ENCODE assay signal across 21 cellular contexts in genomic region chr11:75503531-75504099, GRCh38. TPM values are rescaled to one million over a fixed set of nuclear protein-coding genes. Genes with fewer than 3 reads are reported as not detected.
DNase-seq lines count a peak whose midpoint lies in the region; ATAC-seq and TF ChIP-seq lines count a peak whose summit lies in the region.
"Had no signal": no experiment of that assay in that cellular context is flagged by ENCODE, and none has a peak within 500 bp of the region (broad histone marks: within the 10 kb centered on the region; RNA-seq: fewer than 3 reads in every experiment).

No MANE protein-coding gene starts in this region.

- intact Hi-C loops in naive thymus-derived CD4-positive, alpha-beta T cell (cut with micrococcal nuclease): no loop called here

- no peak overlapping the region for H3K27ac ChIP-seq in Peyer's patch
- H3K27ac ChIP-seq in naive thymus-derived CD4-positive, alpha-beta T cell (ENCODE audit: low read depth, low read length): no peak overlapping the region
- H3K27ac ChIP-seq: ascending aorta had no signal

- peak; percentile 50 for ATAC-seq in GM19467 (IDR thresholded peaks at IDR 0.05; ENCODE audit: unreplicated experiment)
- peak; percentile 41 for ATAC-seq in HG03108 (IDR thresholded peaks at IDR 0.05; ENCODE audit: unreplicated experiment)
- ATAC-seq in naive thymus-derived CD4-positive, alpha-beta T cell: no peak
- ATAC-seq in omental fat pad (ENCODE audit: low FRiP score): no peak
- no peak for ATAC-seq in GM18870 (IDR thresholded peaks at IDR 0.05; ENCODE audit: unreplicated experiment)
- ATAC-seq: activated T-cell treated with anti-CD3 and anti-CD28 coated beads, Interleukin-2, amount 50 U/mL, for 72 hours had no signal

- no peaks in the 10 kb centered on the region for H3K27me3 ChIP-seq in Peyer's patch
- no peaks in the 10 kb centered on the region for H3K27me3 ChIP-seq in naive thymus-derived CD4-positive, alpha-beta T cell (ENCODE audit: control insufficient read depth in 2 of 2, insufficient read depth in 2 of 2, low read length in 2 of 2)
- H3K27me3 ChIP-seq: ascending aorta, BE2C had no signal

- peaks cover 0 to 3% (median 0%) of the 10 kb centered on the region in 5 donors for H3K36me3 Mint-ChIP-seq in naive thymus-derived CD4-positive, alpha-beta T cell

- TF ChIP-seq CTCF in Peyer's patch (IDR thresholded peaks at IDR 0.05) (no peak), omental fat pad (IDR thresholded peaks at IDR 0.05) (no peak)

- no peak for TF ChIP-seq POLR2A in Peyer's patch (IDR thresholded peaks at IDR 0.05)

- POLR2A ChIA-PET in naive thymus-derived CD4-positive, alpha-beta T cell (lab: Charles Lee): no interaction called here

- H3K27ac Mint-ChIP-seq in naive thymus-derived CD4-positive, alpha-beta T cell: no peak overlapping the region
- H3K27ac Mint-ChIP-seq: activated T-cell treated with anti-CD3 and anti-CD28 coated beads, Interleukin-2, amount 50 U/mL, for 72 hours had no signal

- peaks cover 0 to 3% (median 1%) of the 10 kb centered on the region in 4 donors for H3K4me1 ChIP-seq in Peyer's patch
- H3K4me1 ChIP-seq in naive thymus-derived CD4-positive, alpha-beta T cell (ENCODE audit: control insufficient read depth in 2 of 2, insufficient read depth in 2 of 2, low read length in 2 of 2): peaks cover 11 to 12% of the 10 kb centered on the region in 2 donors

- no peak overlapping the region for H3K4me3 ChIP-seq in Peyer's patch
- no peak overlapping the region for H3K4me3 ChIP-seq in naive thymus-derived CD4-positive, alpha-beta T cell (ENCODE audit: low read length)
- H3K4me3 ChIP-seq: ascending aorta had no signal

- H3K27me3 Mint-ChIP-seq in naive thymus-derived CD4-positive, alpha-beta T cell: no peaks in the 10 kb centered on the region
- H3K27me3 Mint-ChIP-seq: central memory CD8-positive, alpha-beta T cell had no signal

- no peaks in the 10 kb centered on the region for H3K9me3 Mint-ChIP-seq in naive thymus-derived CD4-positive, alpha-beta T cell
- H3K9me3 Mint-ChIP-seq: activated T-cell treated with anti-CD3 and anti-CD28 coated beads, Interleukin-2, amount 50 U/mL, for 72 hours; central memory CD8-positive, alpha-beta T cell had no signal

- H3K4me1 Mint-ChIP-seq in naive thymus-derived CD4-positive, alpha-beta T cell: peaks cover 10 to 30% (median 14%) of the 10 kb centered on the region in 7 donors

- H3K9me3 ChIP-seq in Peyer's patch: no peaks in the 10 kb centered on the region
- H3K9me3 ChIP-seq in naive thymus-derived CD4-positive, alpha-beta T cell (ENCODE audit: control insufficient read depth in 2 of 3, low read length in 3 of 3): no peaks in the 10 kb centered on the region
- H3K9me3 ChIP-seq: ascending aorta, BE2C had no signal

- DNase-seq in D341Med (ENCODE audit: low spot score) (peak; percentile 64), Peyer's patch (peak in 2 of 3 donors; percentile 57 to 71), omental fat pad (ENCODE audit: low spot score) (no peak), NCI-H510A (lab: John Stamatoyannopoulos, UW) (no peak)
- DNase-seq in naive thymus-derived CD4-positive, alpha-beta T cell: no peak
- DNase-seq: activated CD4-positive, alpha-beta T cell treated with anti-CD3 and anti-CD28 coated beads for 4 hours; activated naive CD4-positive, alpha-beta T cell treated with anti-CD3 and anti-CD28 coated beads, Interleukin-2, amount 50 U/mL, for 16 hours; activated T-cell treated with anti-CD3 and anti-CD28 coated beads, Interleukin-2, amount 50 U/mL, for 72 hours; BE2C; COR-L47; hippocampal formation; NCI-H1105; NCI-H69; SHP77; stimulated activated CD4-positive, alpha-beta T cell treated with anti-CD3 and anti-CD28 coated beads, Interleukin-12 subunit alpha, Interleukin-12 subunit beta, amount 100 ng/mL, for 4 hours; stimulated activated CD8-positive, alpha-beta memory T cell treated with anti-CD3 and anti-CD28 coated beads, Interleukin-4, amount 100 ng/mL, for 48 hours had no signal

- H3K36me3 ChIP-seq in Peyer's patch: no peaks in the 10 kb centered on the region
- no peaks in the 10 kb centered on the region for H3K36me3 ChIP-seq in naive thymus-derived CD4-positive, alpha-beta T cell (ENCODE audit: control insufficient read depth in 2 of 3, insufficient read depth in 3 of 3, low read length in 3 of 3)
- H3K36me3 ChIP-seq: ascending aorta, BE2C had no signal

- CTCF ChIA-PET in naive thymus-derived CD4-positive, alpha-beta T cell (lab: Charles Lee): no interaction called here

- no peak overlapping the region for H3K4me3 Mint-ChIP-seq in naive thymus-derived CD4-positive, alpha-beta T cell
- H3K4me3 Mint-ChIP-seq: activated T-cell treated with anti-CD3 and anti-CD28 coated beads, Interleukin-2, amount 50 U/mL, for 72 hours; central memory CD8-positive, alpha-beta T cell had no signal

RNA-seq across cellular contexts. Expression of gene GDPD5, which starts 22.1 kb away (rescaled TPM):
- total RNA-seq in Peyer's patch: 10 to 100 TPM in 3 of 4 donors, 1 to 10 TPM in 1; 2.5 to 48.9 (median 22.2) TPM
- 10 to 100 TPM; 18.0 to 50.3 (median 24.7) TPM for total RNA-seq in naive thymus-derived CD4-positive, alpha-beta T cell
- 1 to 10 TPM; 3.9 to 7.1 TPM for polyA plus RNA-seq in naive thymus-derived CD4-positive, alpha-beta T cell
- 10 to 100 TPM; 23.6 to 34.7 (median 31.7) TPM for total RNA-seq in omental fat pad

RNA-seq across cellular contexts. Expression of gene SERPINH1, which starts 58.4 kb away (rescaled TPM):
- total RNA-seq in Peyer's patch: 10 to 100 TPM; 35.4 to 50.9 (median 43.4) TPM
- 10 to 100 TPM in 3 of 5 experiments, 1 to 10 TPM in 2; 5.1 to 19.9 (median 13.2) TPM for total RNA-seq in naive thymus-derived CD4-positive, alpha-beta T cell
- 1 to 10 TPM; 2.9 to 7.8 TPM for polyA plus RNA-seq in naive thymus-derived CD4-positive, alpha-beta T cell
- total RNA-seq in omental fat pad: 100 to 1,000 TPM; 307 to 804 (median 482) TPM

Comparison
In these comparisons a context has a peak if more than half of its experiments do, and no peak if none do; other contexts are left out.
1. DNase-seq: peak in D341Med (single experiment) and Peyer's patch (2 of 3); none in naive thymus-derived CD4-positive, alpha-beta T cell (0 of 9), omental fat pad (single experiment) and NCI-H510A (single experiment).
2. ATAC-seq: peak in GM19467 (single experiment) and HG03108 (single experiment); none in naive thymus-derived CD4-positive, alpha-beta T cell (single experiment), omental fat pad (single experiment) and GM18870 (single experiment).
3. RNA of gene SERPINH1, which starts 58.4 kb away (total RNA-seq): 307 to 804 TPM in omental fat pad; 35.4 to 50.9 TPM in Peyer's patch and 5.1 to 19.9 TPM in naive thymus-derived CD4-positive, alpha-beta T cell; every median in the first group is over 4 times any median in the second.